Comparison of ENCODE assay signal across 10 cellular contexts in the genomic region with DNA sequence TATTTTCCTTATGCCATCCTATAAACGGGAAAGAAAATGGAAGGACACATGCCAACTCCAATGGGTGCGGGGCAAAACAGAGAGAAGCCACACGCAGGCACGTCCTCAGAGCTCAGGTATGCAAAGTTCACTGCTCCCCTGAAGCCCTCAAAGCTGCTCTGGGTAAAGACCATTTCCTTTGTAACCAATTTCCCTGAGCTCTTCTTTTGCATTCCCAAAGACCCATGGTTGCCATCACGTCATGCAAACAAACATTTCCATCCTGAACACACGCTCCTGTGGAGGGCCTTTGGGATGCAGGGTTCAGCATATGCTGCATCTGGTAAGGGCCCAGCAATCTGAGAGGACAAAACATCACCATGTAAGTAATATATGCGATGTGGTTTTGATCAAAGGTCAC.
DNase-seq lines count a peak whose midpoint lies in the region; ATAC-seq and TF ChIP-seq lines count a peak whose summit lies in the region.
"Had no signal": no experiment of that assay in that cellular context is flagged by ENCODE, and none has a peak within 500 bp of the region (broad histone marks: within the 10 kb centered on the region; RNA-seq: fewer than 3 reads in every experiment).

No MANE protein-coding gene starts in this region.

- no peaks in the 10 kb centered on the region for H3K9me3 ChIP-seq in OCI-LY7 (ENCODE audit: low read length)

- H3K4me1 ChIP-seq in OCI-LY7 (ENCODE audit: insufficient read depth, low read length, poor library complexity, severe bottlenecking): peaks cover 31% of the 10 kb centered on the region

- no peaks in the 10 kb centered on the region for H3K9me3 Mint-ChIP-seq in activated CD4-positive, alpha-beta T cell treated with anti-CD3 and anti-CD28 coated beads, Interleukin-2, amount 10 ng/mL, durations not matched to agents 24 days and 14 days
- H3K9me3 Mint-ChIP-seq in stimulated activated memory B cell treated with anti-CD40 and anti-IgM and Interleukin-4, amounts not matched to agents 10 μg/mL and 1 μg/mL and 100 μg/mL, for 72 hours: no peaks in the 10 kb centered on the region

- POLR2A ChIA-PET in OCI-LY7 (lab: Charles Lee): interaction anchor here (0.7 to 3.7 kb wide), 4 partner anchors 12 to 49 kb away, joined by 3 to 16 read pairs (median 4); no protein-coding TSS in a partner anchor

- CTCF ChIA-PET in OCI-LY7 (lab: Charles Lee; ENCODE audit: unreplicated experiment): interaction anchor here (1.0 kb wide), 1 partner anchor 25 kb away, joined by 3 read pairs; no protein-coding TSS in a partner anchor

- no peaks in the 10 kb centered on the region for H4K20me1 ChIP-seq in OCI-LY7 (ENCODE audit: insufficient read depth, low read length)

- no peaks in the 10 kb centered on the region for H3K79me2 ChIP-seq in OCI-LY7 (ENCODE audit: insufficient read depth, low read depth, low read length)

- H3K27ac Mint-ChIP-seq in activated CD4-positive, alpha-beta T cell treated with anti-CD3 and anti-CD28 coated beads, Interleukin-2, amount 10 ng/mL, durations not matched to agents 24 days and 14 days: peak overlapping the region; percentile 64
- H3K27ac Mint-ChIP-seq in stimulated activated memory B cell treated with anti-CD40 and anti-IgM and Interleukin-4, amounts not matched to agents 10 μg/mL and 1 μg/mL and 100 μg/mL, for 72 hours: peak overlapping the region; percentile 91

- peaks cover 63% of the 10 kb centered on the region for H3K36me3 Mint-ChIP-seq in activated CD4-positive, alpha-beta T cell treated with anti-CD3 and anti-CD28 coated beads, Interleukin-2, amount 10 ng/mL, durations not matched to agents 24 days and 14 days (ENCODE audit: low read depth)
- peaks cover 58% of the 10 kb centered on the region for H3K36me3 Mint-ChIP-seq in stimulated activated memory B cell treated with anti-CD40 and anti-IgM and Interleukin-4, amounts not matched to agents 10 μg/mL and 1 μg/mL and 100 μg/mL, for 72 hours

- H3K4me2 ChIP-seq in OCI-LY7 (ENCODE audit: low read length): peak overlapping the region; percentile 72

- peaks cover 36% of the 10 kb centered on the region for H3K36me3 ChIP-seq in OCI-LY7 (ENCODE audit: insufficient read depth, low read length)

- H3K4me3 Mint-ChIP-seq in activated CD4-positive, alpha-beta T cell treated with anti-CD3 and anti-CD28 coated beads, Interleukin-2, amount 10 ng/mL, durations not matched to agents 24 days and 14 days: no peak overlapping the region
- no peak overlapping the region for H3K4me3 Mint-ChIP-seq in stimulated activated memory B cell treated with anti-CD40 and anti-IgM and Interleukin-4, amounts not matched to agents 10 μg/mL and 1 μg/mL and 100 μg/mL, for 72 hours

- ATAC-seq in stimulated activated memory B cell treated with anti-CD40 and anti-IgM and Interleukin-4, amounts not matched to agents 10 μg/mL and 1 μg/mL and 100 μg/mL, for 72 hours: no peak
- ATAC-seq in GM19324 (IDR thresholded peaks at IDR 0.05; ENCODE audit: low FRiP score, unreplicated experiment): no peak

- peak overlapping the region; percentile 51 for H3K4me3 ChIP-seq in OCI-LY7 (ENCODE audit: low read depth, low read length, poor library complexity, severe bottlenecking)

- H3K9me2 ChIP-seq in OCI-LY7 (ENCODE audit: insufficient read depth, low read length): no peaks in the 10 kb centered on the region

- BruUV-seq in OCI-LY7 (replicated peaks; lab: Mats Ljungman, UMichigan): no TSS peak

- DNase-seq in activated CD4-positive, alpha-beta T cell treated with anti-CD3 and anti-CD28 coated beads, Interleukin-2, amount 10 ng/mL, durations not matched to agents 24 days and 14 days: no peak
- no peak for DNase-seq in activated CD4-positive, alpha-beta T cell treated with anti-CD3 and anti-CD28 coated beads for 4 hours
- no peak for DNase-seq in OCI-LY7 (ENCODE audit: low spot score)
- peak; percentile 45 for DNase-seq in iPS DF 19.7 (ENCODE audit: low read depth, low spot score)
- no peak for DNase-seq in Ammon's horn (ENCODE audit: low spot score)
- DNase-seq in GDM1 (lab: John Stamatoyannopoulos, UW): no peak
- DNase-seq: NCI-H146, NCI-H82 had no signal

- H3K4me1 Mint-ChIP-seq in activated CD4-positive, alpha-beta T cell treated with anti-CD3 and anti-CD28 coated beads, Interleukin-2, amount 10 ng/mL, durations not matched to agents 24 days and 14 days: peaks cover 19% of the 10 kb centered on the region
- H3K4me1 Mint-ChIP-seq in stimulated activated memory B cell treated with anti-CD40 and anti-IgM and Interleukin-4, amounts not matched to agents 10 μg/mL and 1 μg/mL and 100 μg/mL, for 72 hours: peaks cover 27% of the 10 kb centered on the region

- no peaks in the 10 kb centered on the region for H3K27me3 Mint-ChIP-seq in activated CD4-positive, alpha-beta T cell treated with anti-CD3 and anti-CD28 coated beads, Interleukin-2, amount 10 ng/mL, durations not matched to agents 24 days and 14 days
- no peaks in the 10 kb centered on the region for H3K27me3 Mint-ChIP-seq in stimulated activated memory B cell treated with anti-CD40 and anti-IgM and Interleukin-4, amounts not matched to agents 10 μg/mL and 1 μg/mL and 100 μg/mL, for 72 hours

- no peak for TF ChIP-seq CTCF in OCI-LY7 (conservative IDR thresholded peaks at IDR 0.05; ENCODE audit: low read length)

- H2AFZ ChIP-seq in OCI-LY7 (ENCODE audit: low read length): no peak overlapping the region; the same call in 1 of the 2 replicates

- peak overlapping the region; percentile 92 for H3K27ac ChIP-seq in OCI-LY7 (ENCODE audit: low read depth, low read length, poor library complexity, severe bottlenecking)

- intact Hi-C loops in activated CD4-positive, alpha-beta T cell treated with anti-CD3 and anti-CD28 coated beads, Interleukin-2, amount 10 ng/mL, durations not matched to agents 24 days and 14 days (cut with micrococcal nuclease): no loop called here
- intact Hi-C loops in OCI-LY7 (cut with micrococcal nuclease; ENCODE audit: unreplicated experiment): loop anchor here (5.0 kb wide), 1 partner anchor 331 kb away; a partner anchor contains a TSS
